ENCODE assay signal across 8 cellular contexts in the genomic region with DNA sequence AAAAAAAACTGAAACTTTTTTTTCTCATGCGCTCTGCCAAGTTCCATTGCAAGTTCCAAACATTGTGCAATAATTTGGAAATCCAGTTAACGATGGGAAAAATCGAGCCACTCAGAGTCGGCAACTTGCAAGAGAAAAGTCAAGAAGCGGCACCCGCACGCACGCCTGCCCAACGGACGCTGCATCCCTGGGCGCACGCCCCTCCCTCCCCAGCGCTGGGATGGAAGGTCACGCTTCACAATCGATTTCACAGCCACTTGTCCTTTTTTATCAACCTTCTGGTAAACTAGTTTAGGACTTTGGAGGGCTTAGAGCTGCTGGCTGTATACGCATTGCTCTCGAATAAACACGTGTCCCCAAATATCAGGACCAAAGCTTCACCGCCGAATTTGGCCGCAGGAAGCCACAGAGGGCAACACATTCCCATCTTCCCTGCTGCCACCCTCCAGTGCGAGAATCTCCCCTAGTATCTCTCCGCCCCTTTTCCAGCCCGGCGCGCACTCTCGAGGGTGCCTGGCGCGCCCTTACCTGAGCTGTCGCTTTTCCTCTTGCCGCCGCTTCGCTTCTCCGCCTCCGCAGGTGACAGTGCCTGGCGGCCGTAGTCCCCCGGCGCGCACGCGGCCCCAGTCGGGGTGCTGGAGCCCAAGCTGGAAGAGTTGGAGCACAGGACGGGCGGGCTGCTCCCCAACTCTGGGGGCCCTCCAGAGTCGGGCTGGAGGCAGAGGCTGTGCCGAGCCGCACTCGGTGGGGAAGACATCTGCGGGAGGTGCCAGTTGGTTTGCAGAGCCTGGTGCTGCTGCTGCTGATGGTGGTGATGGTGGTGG. TPM values are rescaled to one million over a fixed set of nuclear protein-coding genes. Genes with fewer than 3 reads are reported as not detected.
DNase-seq lines count a peak whose midpoint lies in the region; ATAC-seq and TF ChIP-seq lines count a peak whose summit lies in the region.

No MANE protein-coding gene starts in this region.

- BruUV-seq in PC-9 (replicated peaks; lab: Mats Ljungman, UMichigan), result no TSS peak

- no peaks in the 10 kb centered on the region for H3F3A ChIP-seq in PC-9 (ENCODE audit: insufficient read depth, low read depth)

- 1 to 2% (median 1%) methylated on average over 30 to 50 of the region's 50 CpGs for WGBS in heart left ventricle, 4 donors
- 1 to 2% (median 1%) methylated on average over 50 of the region's 50 CpGs for WGBS in psoas muscle, 3 donors

- no peak overlapping the region for H3K27ac ChIP-seq in RWPE2 (ENCODE audit: poor library complexity, severe bottlenecking)
- peak overlapping the region; percentile 85 to 95 (median 90) for H3K27ac ChIP-seq in heart left ventricle
- peak overlapping the region; percentile 76 for H3K27ac ChIP-seq in psoas muscle
- H3K27ac ChIP-seq in PC-9, result no peak overlapping the region

- peak; percentile 31; the same call in 1 of the 3 replicates for ATAC-seq in RWPE2 (ENCODE audit: low read depth)
- ATAC-seq in heart left ventricle, result peak in 3 of 4 donors; percentile 37 to 56 (median 50)
- ATAC-seq in psoas muscle, result peak; percentile 23 to 67 (median 42)
- ATAC-seq in GM18505 (IDR thresholded peaks at IDR 0.05; ENCODE audit: unreplicated experiment), result no peak

- H3K4me3 ChIP-seq in RWPE2 (ENCODE audit: severe bottlenecking), result no peak overlapping the region
- H3K4me3 ChIP-seq in heart left ventricle, result peak overlapping the region; percentile 45 to 80 (median 72)
- peak overlapping the region; percentile 71 for H3K4me3 ChIP-seq in psoas muscle
- no peak overlapping the region for H3K4me3 ChIP-seq in PC-9

- H3K9me2 ChIP-seq in PC-9 (ENCODE audit: insufficient read depth), result no peaks in the 10 kb centered on the region

- H3K9me3 ChIP-seq in RWPE2 (ENCODE audit: severe bottlenecking) (no peaks in the 10 kb centered on the region), heart left ventricle (no peaks in the 10 kb centered on the region), psoas muscle (no peaks in the 10 kb centered on the region), PC-9 (ENCODE audit: insufficient read depth, low read depth) (no peaks in the 10 kb centered on the region)

- peak; percentile 6 for DNase-seq in Daoy (ENCODE audit: low read depth)
- DNase-seq in RWPE2 (ENCODE audit: low spot score), result no peak
- DNase-seq in heart left ventricle, result peak; percentile 52 to 82 (median 63)
- peak; percentile 71 to 85 for DNase-seq in psoas muscle
- no peak for DNase-seq in activated CD4-positive, alpha-beta T cell treated with anti-CD3 and anti-CD28 coated beads for 1 hour
- no peak for DNase-seq in NCI-H187 treated with DMSO at 0.1 percent for 48 hours (lab: John Stamatoyannopoulos, UW)
- no peak for DNase-seq in PC-9

- H3K4me2 ChIP-seq in PC-9, result no peak overlapping the region

- H3K27me3 ChIP-seq in RWPE2 (ENCODE audit: insufficient read depth, poor library complexity, severe bottlenecking), result peaks cover 98% of the 10 kb centered on the region
- peaks cover 0 to 25% (median 0%) of the 10 kb centered on the region in 9 donors for H3K27me3 ChIP-seq in heart left ventricle
- peaks cover 0 to 37% (median 12%) of the 10 kb centered on the region in 3 donors for H3K27me3 ChIP-seq in psoas muscle (ENCODE audit: insufficient read depth in 3 of 3, low read length in 2 of 3)
- H3K27me3 ChIP-seq in PC-9 (ENCODE audit: insufficient read depth, low read depth), result no peaks in the 10 kb centered on the region

- intact Hi-C loops in heart left ventricle (cut with DNase I), result loop anchor here (2.0 to 10.0 kb wide), 18 partner anchors 82 to 959 kb away; a partner anchor contains a TSS
- intact Hi-C loops in psoas muscle (cut with DNase I), result loop anchor here (2.0 to 10.0 kb wide), 3 partner anchors 128 to 385 kb away; no protein-coding TSS in a partner anchor
- intact Hi-C loops in PC-9 (cut with micrococcal nuclease; ENCODE audit: unreplicated experiment), result no loop called here

- H3K36me3 ChIP-seq in RWPE2 (ENCODE audit: low read depth), result no peaks in the 10 kb centered on the region
- H3K36me3 ChIP-seq in heart left ventricle, result no peaks in the 10 kb centered on the region
- H3K36me3 ChIP-seq in psoas muscle (ENCODE audit: insufficient read depth in 1 of 2, low read depth in 1 of 2), result no peaks in the 10 kb centered on the region
- no peaks in the 10 kb centered on the region for H3K36me3 ChIP-seq in PC-9 (ENCODE audit: low read depth)

- POLR2A ChIA-PET in PC-9 (lab: Charles Lee; ENCODE audit: unreplicated experiment), result no interaction called here

- no peak for TF ChIP-seq POLR2A in heart left ventricle (IDR thresholded peaks at IDR 0.05)
- TF ChIP-seq POLR2A in GM18505 (IDR thresholded peaks at IDR 0.05; ENCODE audit: borderline replicate concordance, extremely low read depth, insufficient read depth, insufficient read length), result no peak

- H2AFZ ChIP-seq in PC-9, result no peak overlapping the region; the same call in 1 of the 2 replicates

- TF ChIP-seq CTCF in RWPE2 (IDR thresholded peaks at IDR 0.05; ENCODE audit: poor library complexity, severe bottlenecking) (no peak), heart left ventricle (IDR thresholded peaks at IDR 0.05) (no peak), psoas muscle (IDR thresholded peaks at IDR 0.05) (no peak), PC-9 (conservative IDR thresholded peaks at IDR 0.05) (no peak)

- CTCF ChIA-PET in PC-9 (lab: Charles Lee), result no interaction called here

- no peaks in the 10 kb centered on the region for H3K79me2 ChIP-seq in PC-9 (ENCODE audit: low read depth)

- H3K4me1 ChIP-seq in RWPE2 (ENCODE audit: insufficient read depth, poor library complexity, severe bottlenecking), result no peaks in the 10 kb centered on the region
- peaks cover 0 to 15% (median 0%) of the 10 kb centered on the region in 12 donors for H3K4me1 ChIP-seq in heart left ventricle
- H3K4me1 ChIP-seq in psoas muscle, result no peaks in the 10 kb centered on the region
- H3K4me1 ChIP-seq in PC-9 (replicated peaks; ENCODE audit: insufficient read depth), result no peaks in the 10 kb centered on the region

- H4K20me1 ChIP-seq in PC-9 (ENCODE audit: insufficient read depth), result no peaks in the 10 kb centered on the region

RNA-seq across cellular contexts. Expression of a gene that starts 0.9 kb away (rescaled TPM):
- not detected in 2 replicates for total RNA-seq in Daoy (2014; rRNA removed; shearing (Covaris generic))
- total RNA-seq in heart left ventricle (10 to 100 TPM in 6 of 9 donors, 1 to 10 TPM in 3; 5.0 to 17.1 (median 11.0) TPM), psoas muscle (1 to 10 TPM; 3.8 to 6.9 (median 5.3) TPM), PC-9 (2021) (0.22 TPM in 1 of 2 replicates, not detected in the other)
- polyA plus RNA-seq in heart left ventricle (1 to 10 TPM; 5.1 to 6.8 TPM), psoas muscle (1 to 10 TPM; 3.1 to 4.0 (median 3.7) TPM)

Comparison
In these comparisons a context has a peak if more than half of its experiments do, and no peak if none do; other contexts are left out.
1. DNase-seq: peak in Daoy (single experiment), heart left ventricle (5 of 5) and psoas muscle (2 of 2); none in RWPE2 (single experiment), activated CD4-positive, alpha-beta T cell treated with anti-CD3 and anti-CD28 coated beads for 1 hour (single experiment), NCI-H187 treated with DMSO at 0.1 percent for 48 hours (single experiment) and PC-9 (0 of 2).
2. H3K27ac ChIP-seq: peak in heart left ventricle (12 of 12) and psoas muscle (single experiment); none in RWPE2 (single experiment) and PC-9 (single experiment).
3. H3K4me3 ChIP-seq: peak in heart left ventricle (12 of 12) and psoas muscle (single experiment); none in RWPE2 (single experiment) and PC-9 (single experiment).